Comparison of ENCODE assay signal across 1 cellular context in the genomic region with DNA sequence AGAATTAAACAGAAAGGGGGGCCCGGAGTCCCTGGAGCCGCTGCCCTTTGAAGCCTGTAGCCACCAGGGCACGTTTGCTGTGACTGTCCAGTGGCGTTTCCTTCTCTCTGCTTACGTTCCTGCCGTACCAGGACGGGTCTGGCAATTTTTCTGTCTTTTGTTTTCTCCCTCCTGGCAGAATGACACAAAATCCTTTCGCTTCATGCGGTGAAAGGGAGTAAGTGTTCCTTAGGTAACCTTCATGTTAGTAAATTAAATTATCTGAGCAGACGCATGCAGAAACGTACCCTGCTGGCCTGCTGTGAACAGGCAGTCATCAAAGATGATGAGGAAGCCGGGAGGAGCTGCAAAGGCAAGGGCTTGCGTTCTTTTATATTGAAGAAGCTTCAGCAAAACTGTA.
TF ChIP-seq lines count a peak whose summit lies in the region.

No MANE protein-coding gene starts in this region.

TF ChIP-seq in H1, 55 proteins besides CTCF, POLR2A, EP300 and RAD21 (continued from another document):
- TF ChIP-seq, protein P1, sequence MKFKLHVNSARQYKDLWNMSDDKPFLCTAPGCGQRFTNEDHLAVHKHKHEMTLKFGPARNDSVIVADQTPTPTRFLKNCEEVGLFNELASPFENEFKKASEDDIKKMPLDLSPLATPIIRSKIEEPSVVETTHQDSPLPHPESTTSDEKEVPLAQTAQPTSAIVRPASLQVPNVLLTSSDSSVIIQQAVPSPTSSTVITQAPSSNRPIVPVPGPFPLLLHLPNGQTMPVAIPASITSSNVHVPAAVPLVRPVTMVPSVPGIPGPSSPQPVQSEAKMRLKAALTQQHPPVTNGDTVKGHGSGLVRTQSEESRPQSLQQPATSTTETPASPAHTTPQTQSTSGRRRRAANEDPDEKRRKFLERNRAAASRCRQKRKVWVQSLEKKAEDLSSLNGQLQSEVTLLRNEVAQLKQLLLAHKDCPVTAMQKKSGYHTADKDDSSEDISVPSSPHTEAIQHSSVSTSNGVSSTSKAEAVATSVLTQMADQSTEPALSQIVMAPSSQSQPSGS (IDR thresholded peaks at IDR 0.05; ENCODE audit: low read length) = no peak
- TF ChIP-seq, protein P2, sequence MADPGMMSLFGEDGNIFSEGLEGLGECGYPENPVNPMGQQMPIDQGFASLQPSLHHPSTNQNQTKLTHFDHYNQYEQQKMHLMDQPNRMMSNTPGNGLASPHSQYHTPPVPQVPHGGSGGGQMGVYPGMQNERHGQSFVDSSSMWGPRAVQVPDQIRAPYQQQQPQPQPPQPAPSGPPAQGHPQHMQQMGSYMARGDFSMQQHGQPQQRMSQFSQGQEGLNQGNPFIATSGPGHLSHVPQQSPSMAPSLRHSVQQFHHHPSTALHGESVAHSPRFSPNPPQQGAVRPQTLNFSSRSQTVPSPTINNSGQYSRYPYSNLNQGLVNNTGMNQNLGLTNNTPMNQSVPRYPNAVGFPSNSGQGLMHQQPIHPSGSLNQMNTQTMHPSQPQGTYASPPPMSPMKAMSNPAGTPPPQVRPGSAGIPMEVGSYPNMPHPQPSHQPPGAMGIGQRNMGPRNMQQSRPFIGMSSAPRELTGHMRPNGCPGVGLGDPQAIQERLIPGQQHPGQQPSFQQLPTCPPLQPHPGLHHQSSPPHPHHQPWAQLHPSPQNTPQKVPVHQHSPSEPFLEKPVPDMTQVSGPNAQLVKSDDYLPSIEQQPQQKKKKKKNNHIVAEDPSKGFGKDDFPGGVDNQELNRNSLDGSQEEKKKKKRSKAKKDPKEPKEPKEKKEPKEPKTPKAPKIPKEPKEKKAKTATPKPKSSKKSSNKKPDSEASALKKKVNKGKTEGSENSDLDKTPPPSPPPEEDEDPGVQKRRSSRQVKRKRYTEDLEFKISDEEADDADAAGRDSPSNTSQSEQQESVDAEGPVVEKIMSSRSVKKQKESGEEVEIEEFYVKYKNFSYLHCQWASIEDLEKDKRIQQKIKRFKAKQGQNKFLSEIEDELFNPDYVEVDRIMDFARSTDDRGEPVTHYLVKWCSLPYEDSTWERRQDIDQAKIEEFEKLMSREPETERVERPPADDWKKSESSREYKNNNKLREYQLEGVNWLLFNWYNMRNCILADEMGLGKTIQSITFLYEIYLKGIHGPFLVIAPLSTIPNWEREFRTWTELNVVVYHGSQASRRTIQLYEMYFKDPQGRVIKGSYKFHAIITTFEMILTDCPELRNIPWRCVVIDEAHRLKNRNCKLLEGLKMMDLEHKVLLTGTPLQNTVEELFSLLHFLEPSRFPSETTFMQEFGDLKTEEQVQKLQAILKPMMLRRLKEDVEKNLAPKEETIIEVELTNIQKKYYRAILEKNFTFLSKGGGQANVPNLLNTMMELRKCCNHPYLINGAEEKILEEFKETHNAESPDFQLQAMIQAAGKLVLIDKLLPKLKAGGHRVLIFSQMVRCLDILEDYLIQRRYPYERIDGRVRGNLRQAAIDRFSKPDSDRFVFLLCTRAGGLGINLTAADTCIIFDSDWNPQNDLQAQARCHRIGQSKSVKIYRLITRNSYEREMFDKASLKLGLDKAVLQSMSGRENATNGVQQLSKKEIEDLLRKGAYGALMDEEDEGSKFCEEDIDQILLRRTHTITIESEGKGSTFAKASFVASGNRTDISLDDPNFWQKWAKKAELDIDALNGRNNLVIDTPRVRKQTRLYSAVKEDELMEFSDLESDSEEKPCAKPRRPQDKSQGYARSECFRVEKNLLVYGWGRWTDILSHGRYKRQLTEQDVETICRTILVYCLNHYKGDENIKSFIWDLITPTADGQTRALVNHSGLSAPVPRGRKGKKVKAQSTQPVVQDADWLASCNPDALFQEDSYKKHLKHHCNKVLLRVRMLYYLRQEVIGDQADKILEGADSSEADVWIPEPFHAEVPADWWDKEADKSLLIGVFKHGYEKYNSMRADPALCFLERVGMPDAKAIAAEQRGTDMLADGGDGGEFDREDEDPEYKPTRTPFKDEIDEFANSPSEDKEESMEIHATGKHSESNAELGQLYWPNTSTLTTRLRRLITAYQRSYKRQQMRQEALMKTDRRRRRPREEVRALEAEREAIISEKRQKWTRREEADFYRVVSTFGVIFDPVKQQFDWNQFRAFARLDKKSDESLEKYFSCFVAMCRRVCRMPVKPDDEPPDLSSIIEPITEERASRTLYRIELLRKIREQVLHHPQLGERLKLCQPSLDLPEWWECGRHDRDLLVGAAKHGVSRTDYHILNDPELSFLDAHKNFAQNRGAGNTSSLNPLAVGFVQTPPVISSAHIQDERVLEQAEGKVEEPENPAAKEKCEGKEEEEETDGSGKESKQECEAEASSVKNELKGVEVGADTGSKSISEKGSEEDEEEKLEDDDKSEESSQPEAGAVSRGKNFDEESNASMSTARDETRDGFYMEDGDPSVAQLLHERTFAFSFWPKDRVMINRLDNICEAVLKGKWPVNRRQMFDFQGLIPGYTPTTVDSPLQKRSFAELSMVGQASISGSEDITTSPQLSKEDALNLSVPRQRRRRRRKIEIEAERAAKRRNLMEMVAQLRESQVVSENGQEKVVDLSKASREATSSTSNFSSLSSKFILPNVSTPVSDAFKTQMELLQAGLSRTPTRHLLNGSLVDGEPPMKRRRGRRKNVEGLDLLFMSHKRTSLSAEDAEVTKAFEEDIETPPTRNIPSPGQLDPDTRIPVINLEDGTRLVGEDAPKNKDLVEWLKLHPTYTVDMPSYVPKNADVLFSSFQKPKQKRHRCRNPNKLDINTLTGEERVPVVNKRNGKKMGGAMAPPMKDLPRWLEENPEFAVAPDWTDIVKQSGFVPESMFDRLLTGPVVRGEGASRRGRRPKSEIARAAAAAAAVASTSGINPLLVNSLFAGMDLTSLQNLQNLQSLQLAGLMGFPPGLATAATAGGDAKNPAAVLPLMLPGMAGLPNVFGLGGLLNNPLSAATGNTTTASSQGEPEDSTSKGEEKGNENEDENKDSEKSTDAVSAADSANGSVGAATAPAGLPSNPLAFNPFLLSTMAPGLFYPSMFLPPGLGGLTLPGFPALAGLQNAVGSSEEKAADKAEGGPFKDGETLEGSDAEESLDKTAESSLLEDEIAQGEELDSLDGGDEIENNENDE (IDR thresholded peaks at IDR 0.05; ENCODE audit: insufficient replicate concordance, low read length) = no peak
- TF ChIP-seq SAP30 (IDR thresholded peaks at IDR 0.05; ENCODE audit: insufficient read depth, insufficient replicate concordance, low read length) (no peak), CHD1 (IDR thresholded peaks at IDR 0.05; ENCODE audit: low read depth, low read length) (no peak), CBX5 (IDR thresholded peaks at IDR 0.05; ENCODE audit: low read depth, low read length) (no peak)
TF ChIP-seq in H1: peak in this region for 0.
